9 cellular contexts compared by ENCODE assay signal in the genomic region with DNA sequence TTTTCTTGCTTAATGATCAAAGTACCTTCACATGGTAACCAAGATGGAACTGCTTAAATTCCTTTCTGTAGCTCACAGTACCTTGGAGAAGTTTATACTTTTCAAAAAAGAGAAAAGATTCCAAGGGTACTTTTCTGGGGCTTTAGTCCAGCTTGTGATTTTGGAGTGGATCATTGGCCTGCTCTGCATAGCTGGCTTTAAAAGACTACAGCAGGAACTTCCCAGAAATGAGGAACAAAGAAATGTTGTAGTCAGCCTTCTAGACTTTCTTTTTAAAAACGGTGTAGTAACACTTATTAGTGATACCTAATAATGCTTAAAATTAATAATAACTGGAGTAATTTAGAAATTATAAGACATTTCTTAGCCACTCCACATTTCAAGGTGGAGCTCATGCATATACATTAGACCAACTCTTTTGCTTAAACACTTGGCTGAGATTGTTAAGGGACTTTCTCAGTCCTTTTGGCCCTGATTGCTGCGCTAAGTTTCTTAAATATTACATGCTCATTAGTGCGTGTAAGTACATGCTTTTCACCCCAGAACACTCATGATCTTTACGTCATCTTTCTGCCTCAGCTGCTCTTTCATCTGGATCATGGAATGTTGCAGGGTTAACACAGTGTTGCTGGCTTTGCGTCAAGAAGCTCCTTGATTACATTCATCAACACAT. TPM values are rescaled to one million over a fixed set of nuclear protein-coding genes. Genes with fewer than 3 reads are reported as not detected.
DNase-seq lines count a peak whose midpoint lies in the region; ATAC-seq and TF ChIP-seq lines count a peak whose summit lies in the region.
"Had no signal": no experiment of that assay in that cellular context is flagged by ENCODE, and none has a peak within 500 bp of the region (broad histone marks: within the 10 kb centered on the region; RNA-seq: fewer than 3 reads in every experiment).

No MANE protein-coding gene starts in this region.

- H3K4me3 Mint-ChIP-seq in MCF 10A (ENCODE audit: unreplicated experiment) (no peak overlapping the region), T-cell (no peak overlapping the region)
- H3K4me3 Mint-ChIP-seq in dendritic cell treated with granulocyte-macrophage colony-stimulating factor and Interleukin-4, amounts not matched to agents 40 ng/mL and 50 ng/mL, for 4 days: no peak overlapping the region

- H3K4me1 ChIP-seq in breast epithelium (no peaks in the 10 kb centered on the region), aorta (ENCODE audit: control insufficient read depth in 1 of 2, insufficient read depth in 2 of 2, low read length in 2 of 2) (no peaks in the 10 kb centered on the region)

- DNase-seq in breast epithelium (ENCODE audit: low spot score in 2 of 2) (no peak), MCF 10A (ENCODE audit: unreplicated experiment) (no peak), aorta (no peak), T-cell (no peak), NCI-H2227 (lab: John Stamatoyannopoulos, UW; ENCODE audit: unreplicated experiment) (no peak)
- DNase-seq in stimulated activated CD4-positive, alpha-beta T cell treated with anti-CD3 and anti-CD28 coated beads, Interleukin-12 subunit alpha, Interleukin-12 subunit beta, amount 100 ng/mL, for 4 hours: no peak
- DNase-seq: H7 had no signal

- H3K9me3 ChIP-seq in breast epithelium (no peaks in the 10 kb centered on the region), aorta (ENCODE audit: control insufficient read depth, low read length) (no peaks in the 10 kb centered on the region)

- CTCF ChIA-PET in MCF 10A (lab: Yijun Ruan, JAX) (interaction anchor here (0.6 to 2.1 kb wide), 13 partner anchors 9 to 1419 kb away, joined by 3 to 15 read pairs (median 4); no protein-coding TSS in a partner anchor), T-cell (lab: Charles Lee) (interaction anchor here (0.7 to 0.9 kb wide), 2 partner anchors 10 to 22 kb away, joined by 3 read pairs; no protein-coding TSS in a partner anchor)

- H3K4me1 Mint-ChIP-seq in MCF 10A (ENCODE audit: insufficient read depth, unreplicated experiment) (peaks cover 14% of the 10 kb centered on the region), T-cell (peaks cover 0 to 3% (median 0%) of the 10 kb centered on the region in 3 donors)
- H3K4me1 Mint-ChIP-seq in dendritic cell treated with granulocyte-macrophage colony-stimulating factor and Interleukin-4, amounts not matched to agents 40 ng/mL and 50 ng/mL, for 4 days (ENCODE audit: low read depth): peaks cover 46% of the 10 kb centered on the region

- H3K27me3 Mint-ChIP-seq in MCF 10A (ENCODE audit: insufficient read depth, unreplicated experiment): no peaks in the 10 kb centered on the region
- H3K27me3 Mint-ChIP-seq in dendritic cell treated with granulocyte-macrophage colony-stimulating factor and Interleukin-4, amounts not matched to agents 40 ng/mL and 50 ng/mL, for 4 days: no peaks in the 10 kb centered on the region
- H3K27me3 Mint-ChIP-seq in T-cell: no peaks in the 10 kb centered on the region

- H3K36me3 ChIP-seq in breast epithelium (no peaks in the 10 kb centered on the region), aorta (ENCODE audit: control insufficient read depth in 1 of 2, insufficient read depth in 2 of 2, low read length in 1 of 2) (peaks cover 0 to 4% of the 10 kb centered on the region in 2 donors)

- H3K36me3 Mint-ChIP-seq in MCF 10A (ENCODE audit: insufficient read depth, unreplicated experiment): peaks cover 70% of the 10 kb centered on the region
- H3K36me3 Mint-ChIP-seq in dendritic cell treated with granulocyte-macrophage colony-stimulating factor and Interleukin-4, amounts not matched to agents 40 ng/mL and 50 ng/mL, for 4 days (ENCODE audit: low read depth): peaks cover 63% of the 10 kb centered on the region
- H3K36me3 Mint-ChIP-seq in T-cell: peaks cover 43% of the 10 kb centered on the region

- TF ChIP-seq CTCF in breast epithelium (IDR thresholded peaks at IDR 0.05): no peak
- no peak for TF ChIP-seq CTCF in MCF 10A (IDR thresholded peaks at IDR 0.05; ENCODE audit: unreplicated experiment)

- 71 to 76% methylated on average over 5 of the region's 5 CpGs for WGBS in aorta, 2 donors

- H3K27me3 ChIP-seq in breast epithelium (no peaks in the 10 kb centered on the region), aorta (ENCODE audit: control insufficient read depth in 1 of 2, insufficient read depth in 2 of 2, low read length in 1 of 2) (no peaks in the 10 kb centered on the region)

- intact Hi-C loops in breast epithelium (cut with DNase I; ENCODE audit: low total_unique reads): no loop called here
- intact Hi-C loops in MCF 10A (cut with micrococcal nuclease): no loop called here
- intact Hi-C loops in dendritic cell treated with granulocyte-macrophage colony-stimulating factor and Interleukin-4, amounts not matched to agents 40 ng/mL and 50 ng/mL, for 4 days (cut with micrococcal nuclease): loop anchor here (10.0 kb wide), 1 partner anchor 58 kb away; the partner anchor contains the start of genes CEP170 and SDCCAG8
- intact Hi-C loops in aorta (cut with DNase I): no loop called here

- H3K9me3 Mint-ChIP-seq in MCF 10A (ENCODE audit: unreplicated experiment) (no peaks in the 10 kb centered on the region), T-cell (no peaks in the 10 kb centered on the region)
- H3K9me3 Mint-ChIP-seq in dendritic cell treated with granulocyte-macrophage colony-stimulating factor and Interleukin-4, amounts not matched to agents 40 ng/mL and 50 ng/mL, for 4 days: no peaks in the 10 kb centered on the region

- H3K27ac ChIP-seq in breast epithelium: peak overlapping the region; percentile 6 to 17
- no peak overlapping the region for H3K27ac ChIP-seq in aorta (ENCODE audit: low read depth in 1 of 2, low read length in 2 of 2)

- no TSS peak for BruUV-seq in MCF 10A (replicated peaks; lab: Mats Ljungman, UMichigan)

- POLR2A ChIA-PET in MCF 10A (lab: Yijun Ruan, JAX): interaction anchor here (0.9 to 4.7 kb wide), 6 partner anchors 9 to 65 kb away, joined by 3 to 29 read pairs (median 4); partner anchors contain the start of genes CEP170 and SDCCAG8
- POLR2A ChIA-PET in T-cell (lab: Charles Lee): no interaction called here

- H3K4me3 ChIP-seq in breast epithelium (no peak overlapping the region), aorta (ENCODE audit: low read length in 2 of 2) (no peak overlapping the region)

- no peak overlapping the region for H3K27ac Mint-ChIP-seq in MCF 10A (ENCODE audit: low read depth, unreplicated experiment)
- H3K27ac Mint-ChIP-seq in dendritic cell treated with granulocyte-macrophage colony-stimulating factor and Interleukin-4, amounts not matched to agents 40 ng/mL and 50 ng/mL, for 4 days: peak overlapping the region; percentile 86
- H3K27ac Mint-ChIP-seq in T-cell: no peak overlapping the region

- TF ChIP-seq POLR2A in breast epithelium (IDR thresholded peaks at IDR 0.05): no peak

- ATAC-seq in HG03060 (IDR thresholded peaks at IDR 0.05; ENCODE audit: low read depth, unreplicated experiment): peak; percentile 29
- peak; percentile 57 for ATAC-seq in aorta (ENCODE audit: low FRiP score)
- no peak for ATAC-seq in T-cell (replicated peaks in 1 of 4)

RNA-seq across cellular contexts. Expression of gene SDCCAG8, which starts 57.3 kb away (rescaled TPM):
- 10 to 100 TPM; 48.6 to 73.0 (median 62.3) TPM for total RNA-seq in breast epithelium
- 81.1 and 128 TPM in 2 replicates for total RNA-seq in MCF 10A (2022)
- 10 to 100 TPM; 39.4 to 93.4 TPM for total RNA-seq in aorta
- polyA plus RNA-seq in aorta: 10 to 100 TPM; 23.2 to 24.9 TPM
- total RNA-seq in T-cell: 10 to 100 TPM; 23.5 to 37.5 (median 31.2) TPM

RNA-seq across cellular contexts. Expression of gene CEP170, which starts 58.0 kb away (rescaled TPM):
- 10 to 100 TPM; 37.4 to 54.2 (median 47.4) TPM for total RNA-seq in breast epithelium
- total RNA-seq in MCF 10A (2022): 148 and 182 TPM in 2 replicates
- 100 to 1,000 TPM in 1 of 2 donors, 10 to 100 TPM in 1; 63.5 to 120 TPM for total RNA-seq in aorta
- polyA plus RNA-seq in aorta: 10 to 100 TPM; 12.9 to 13.7 TPM
- total RNA-seq in T-cell: 10 to 100 TPM; 32.7 to 50.4 (median 37.0) TPM

Comparison
In these comparisons a context has a peak if more than half of its experiments do, and no peak if none do; other contexts are left out.
1. H3K27ac ChIP-seq: peak in breast epithelium (2 of 2); none in aorta (0 of 2).
2. ATAC-seq: peak in HG03060 (single experiment) and aorta (single experiment); none in T-cell (0 of 4).